Comparison of ENCODE assay signal across 13 cellular contexts in the genomic region with DNA sequence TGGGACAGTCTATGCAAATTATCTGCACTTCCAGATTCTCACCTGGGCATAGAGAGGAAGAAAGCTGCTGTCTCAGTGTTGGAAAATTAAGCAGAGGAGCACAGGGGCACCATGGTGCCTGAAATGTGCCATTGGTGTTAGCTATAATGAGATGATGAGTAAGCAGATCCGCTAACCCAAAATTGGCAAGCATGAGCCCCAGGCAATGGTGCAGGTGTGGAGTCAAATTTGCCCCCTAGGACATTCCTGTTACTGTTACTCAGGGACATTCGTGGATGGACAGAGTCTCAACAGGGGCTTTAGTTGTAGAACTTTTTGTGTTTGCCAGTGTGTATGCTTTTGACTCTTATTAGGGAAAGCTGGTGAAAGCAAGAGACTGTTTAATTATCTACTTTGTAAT.
A peak's percentile ranks its signal among the peaks of the same experiment; 100 is the strongest.
DNase-seq lines count a peak whose midpoint lies in the region; ATAC-seq and TF ChIP-seq lines count a peak whose summit lies in the region.
"Had no signal": no experiment of that assay in that cellular context is flagged by ENCODE, and none has a peak within 500 bp of the region (broad histone marks: within the 10 kb centered on the region; RNA-seq: fewer than 3 reads in every experiment).

No MANE protein-coding gene starts in this region.

- H3K9me3 ChIP-seq in esophagus muscularis mucosa (peaks cover 0 to 5% (median 0%) of the 10 kb centered on the region in 4 donors), smooth muscle cell (replicated peaks; ENCODE audit: low read depth) (no peaks in the 10 kb centered on the region)

- 100% methylated on average over 2 of the region's 2 CpGs for WGBS in esophagus muscularis mucosa
- WGBS in smooth muscle cell (ENCODE audit: low lambda C conversion rate) = 75% methylated on average over 2 of the region's 2 CpGs

- H3K27me3 ChIP-seq in esophagus muscularis mucosa = no peaks in the 10 kb centered on the region
- no peaks in the 10 kb centered on the region for H3K27me3 ChIP-seq in smooth muscle cell (ENCODE audit: low read depth)

- ATAC-seq in HG03354 (IDR thresholded peaks at IDR 0.05; ENCODE audit: poor library complexity, severe bottlenecking, unreplicated experiment) (peak; percentile 10), GM18519 (IDR thresholded peaks at IDR 0.05; ENCODE audit: low FRiP score, unreplicated experiment) (no peak)
- ATAC-seq: HCT116, HepG2 had no signal

- no peaks in the 10 kb centered on the region for H3K4me1 ChIP-seq in esophagus muscularis mucosa
- H3K4me1 ChIP-seq in smooth muscle cell (ENCODE audit: low read depth) = no peaks in the 10 kb centered on the region

- H3K36me3 ChIP-seq in esophagus muscularis mucosa (no peaks in the 10 kb centered on the region), smooth muscle cell (ENCODE audit: low read depth) (no peaks in the 10 kb centered on the region)

- H3K4me3 ChIP-seq in esophagus muscularis mucosa = no peak overlapping the region
- H3K4me3 ChIP-seq in smooth muscle cell = no peak overlapping the region

- no peaks in the 10 kb centered on the region for H4K20me1 ChIP-seq in smooth muscle cell (ENCODE audit: low read depth)

- no peaks in the 10 kb centered on the region for H3K79me2 ChIP-seq in smooth muscle cell (ENCODE audit: low read depth)

- H3F3A ChIP-seq in smooth muscle cell (ENCODE audit: low read depth) = peaks cover 6% of the 10 kb centered on the region

- no peak overlapping the region for H3K4me2 ChIP-seq in smooth muscle cell

- H2AFZ ChIP-seq in smooth muscle cell (ENCODE audit: low read depth) = peak overlapping the region; percentile 28

- intact Hi-C loops in esophagus muscularis mucosa (cut with DNase I) = no loop called here

- H3K27ac ChIP-seq in esophagus muscularis mucosa (replicated peaks in 1 of 4) (no peak overlapping the region), smooth muscle cell (ENCODE audit: low read depth) (no peak overlapping the region)

- peak; percentile 54 for DNase-seq in RPMI8226
- DNase-seq in esophagus muscularis mucosa (ENCODE audit: extremely low spot score) = peak; percentile 19
- no peak for DNase-seq in smooth muscle cell (lab: John Stamatoyannopoulos, UW; ENCODE audit: unreplicated experiment)
- no peak for DNase-seq in NCI-H187 treated with DMSO at 0.1 percent for 48 hours (lab: John Stamatoyannopoulos, UW)
- DNase-seq in SK-N-DZ (ENCODE audit: low spot score) = no peak
- DNase-seq: C1 segment of cervical spinal cord; Calu3; CD4-positive, alpha-beta T cell; DMS79 had no signal

- no peak for TF ChIP-seq POLR2A in esophagus muscularis mucosa (IDR thresholded peaks at IDR 0.05; ENCODE audit: low read depth)

- no peak for TF ChIP-seq EP300 in esophagus muscularis mucosa (IDR thresholded peaks at IDR 0.05)

- no peak overlapping the region for H3K9ac ChIP-seq in smooth muscle cell (ENCODE audit: low read depth)

- TF ChIP-seq CTCF in esophagus muscularis mucosa (IDR thresholded peaks at IDR 0.05) = no peak
- no peak for TF ChIP-seq CTCF in smooth muscle cell (IDR thresholded peaks at IDR 0.05; ENCODE audit: borderline replicate concordance, insufficient read depth, poor library complexity, severe bottlenecking)

Comparison
In these comparisons a context has a peak if more than half of its experiments do, and no peak if none do; other contexts are left out.
1. DNase-seq: peak in RPMI8226 (single experiment) and esophagus muscularis mucosa (single experiment); none in smooth muscle cell (single experiment), NCI-H187 treated with DMSO at 0.1 percent for 48 hours (single experiment) and SK-N-DZ (single experiment).